Comparison of ENCODE assay signal across 10 cellular contexts in genomic region chr12:106106892-106107291, GRCh38. TPM values are rescaled to one million over a fixed set of nuclear protein-coding genes. Genes with fewer than 3 reads are reported as not detected.
DNase-seq lines count a peak whose midpoint lies in the region; ATAC-seq and TF ChIP-seq lines count a peak whose summit lies in the region.
"Had no signal": no experiment of that assay in that cellular context is flagged by ENCODE, and none has a peak within 500 bp of the region (broad histone marks: within the 10 kb centered on the region; RNA-seq: fewer than 3 reads in every experiment).

No MANE protein-coding gene starts in this region.

- H3K27ac Mint-ChIP-seq in GM23338: 0 out of 2 replicates have a peak overlapping the region, but pooled peaks have one; percentile 71
- H3K27ac Mint-ChIP-seq: activated T-helper 2 cell treated with anti-CD3 and anti-CD28 coated beads, Interferon-gamma antibody, Interleukin-2, Interleukin-4, amounts not matched to agents 10 μg/mL and 5 μg/mL and 100 μg/mL, durations not matched to agents 14 hours and 24 hours and 36 hours had no signal

- H3F3A ChIP-seq in GM23338 (replicated peaks; ENCODE audit: low read depth): no peaks in the 10 kb centered on the region; the same call in 1 of the 2 replicates

- WGBS in lower leg skin, 2 donors: 26 to 36% methylated on average over 6 of the region's 6 CpGs

- H2AFZ ChIP-seq in GM23338: no peak overlapping the region
- no peak overlapping the region for H2AFZ ChIP-seq in parathyroid adenoma

- no peaks in the 10 kb centered on the region; the same call in 2 of the 3 replicates for H3K9me3 Mint-ChIP-seq in GM23338
- H3K9me3 Mint-ChIP-seq: activated T-helper 2 cell treated with anti-CD3 and anti-CD28 coated beads, Interferon-gamma antibody, Interleukin-2, Interleukin-4, amounts not matched to agents 10 μg/mL and 5 μg/mL and 100 μg/mL, durations not matched to agents 14 hours and 24 hours and 36 hours had no signal

- H3K4me3 Mint-ChIP-seq in GM23338: peak overlapping the region; percentile 16; the same call in 1 of the 3 replicates

- H3K79me2 ChIP-seq in GM23338 (replicated peaks; ENCODE audit: insufficient read depth): peaks cover 85% of the 10 kb centered on the region
- H3K79me2 ChIP-seq in parathyroid adenoma: peaks cover 50% of the 10 kb centered on the region

- H3K4me2 ChIP-seq in GM23338 (peak overlapping the region; percentile 34), parathyroid adenoma (ENCODE audit: low read length) (peak overlapping the region; percentile 32)

- H3K9me2 ChIP-seq in GM23338 (ENCODE audit: insufficient read depth): no peaks in the 10 kb centered on the region

- H3K4me1 ChIP-seq in GM23338 (ENCODE audit: insufficient read depth) (peaks cover 53% of the 10 kb centered on the region), parathyroid adenoma (peaks cover 55% of the 10 kb centered on the region)

- H3K27me3 Mint-ChIP-seq in GM23338 (ENCODE audit: insufficient read depth, low read depth, poor library complexity): peaks cover 6% of the 10 kb centered on the region

- H3K36me3 ChIP-seq in GM23338 (ENCODE audit: insufficient read depth) (no peaks in the 10 kb centered on the region), parathyroid adenoma (ENCODE audit: control insufficient read depth, insufficient read depth, low read length) (no peaks in the 10 kb centered on the region)

- TF ChIP-seq CTCF in GM23338 (conservative IDR thresholded peaks at IDR 0.05; ENCODE audit: low read depth in 2 of 2): no peak
- TF ChIP-seq CTCF in parathyroid adenoma (IDR thresholded peaks at IDR 0.05): no peak
- TF ChIP-seq CTCF in lower leg skin (IDR thresholded peaks at IDR 0.05): no peak

- H3K9ac ChIP-seq in parathyroid adenoma: no peak overlapping the region

- ATAC-seq in GM23338 (peak; percentile 28), HG03045 (IDR thresholded peaks at IDR 0.05; ENCODE audit: unreplicated experiment) (no peak)

- peak overlapping the region; percentile 91 for H3K27ac ChIP-seq in GM23338 (ENCODE audit: low read depth)
- peak overlapping the region; percentile 97 for H3K27ac ChIP-seq in parathyroid adenoma

- 0 out of 2 replicates have a peak, but pooled peaks cover 4% of the 10 kb centered on the region for H4K20me1 ChIP-seq in GM23338 (replicated peaks; ENCODE audit: insufficient read depth)

- intact Hi-C loops in lower leg skin (cut with DNase I; ENCODE audit: low total_unique reads): no loop called here

- DNase-seq in GM23338 (ENCODE audit: low spot score) (peak; percentile 60), SK-N-DZ (ENCODE audit: low spot score) (peak; percentile 16), fibroblast of gingiva (ENCODE audit: low read depth) (peak; percentile 63), lower leg skin (ENCODE audit: low spot score in 2 of 2) (no peak), globus pallidus (ENCODE audit: low spot score) (no peak)
- DNase-seq in activated CD4-positive, alpha-beta T cell treated with anti-CD3 and anti-CD28 coated beads for 48 hours: no peak

- H3K27me3 ChIP-seq in GM23338 (ENCODE audit: insufficient read depth): no peaks in the 10 kb centered on the region
- no peaks in the 10 kb centered on the region for H3K27me3 ChIP-seq in parathyroid adenoma (ENCODE audit: control insufficient read depth, insufficient read depth, low read length)

- H3K4me3 ChIP-seq in GM23338 (no peak overlapping the region), parathyroid adenoma (ENCODE audit: low read depth, low read length) (peak overlapping the region; percentile 22), lower leg skin (ENCODE audit: low read depth, poor library complexity, severe bottlenecking) (no peak overlapping the region)

- peaks cover 61% of the 10 kb centered on the region for H3K4me1 Mint-ChIP-seq in GM23338

- peaks cover 19% of the 10 kb centered on the region; the same call in 2 of the 3 replicates for H3K36me3 Mint-ChIP-seq in GM23338 (ENCODE audit: low read depth)

- H3K9me3 ChIP-seq in parathyroid adenoma (ENCODE audit: control insufficient read depth, low read length): no peaks in the 10 kb centered on the region

- no peak for TF ChIP-seq POLR2A in lower leg skin (IDR thresholded peaks at IDR 0.05)

TF ChIP-seq in GM23338, 12 proteins besides CTCF, POLR2A, EP300 and RAD21:
- TF ChIP-seq ZNF462 (CRISPR knock-in tag; IDR thresholded peaks at IDR 0.05) (0 out of 2 replicates have a peak, but pooled peaks have one; percentile 34), EZH2 (IDR thresholded peaks at IDR 0.05; ENCODE audit: low read depth, unreplicated experiment) (no peak)

RNA-seq across cellular contexts. Expression of gene NUAK1, which starts 31.9 kb away (rescaled TPM):
- 15.4 and 16.9 TPM in 2 replicates for total RNA-seq in GM23338 (2014; rRNA removed; shearing (Covaris generic))
- polyA plus RNA-seq in GM23338 (2016; fragmentation: Nextera tagmentation; extraction: Ambion mirVana): 4.7 and 5.4 TPM in 2 replicates
- 7.1 and 9.0 TPM in 2 replicates for polyA plus RNA-seq in SK-N-DZ (2014; cell fraction: cytosol; rRNA removed)
- polyA plus RNA-seq in SK-N-DZ (2014; cell fraction: nucleus; rRNA removed): 2.6 and 2.9 TPM in 2 replicates
- 10 to 100 TPM; 23.9 to 66.1 (median 42.3) TPM for total RNA-seq in lower leg skin
- total RNA-seq: T-helper 2 cell treated with Interferon-gamma antibody and Interleukin-4, amounts not matched to agents 100 ng/mL and 5 ng/mL, for 36 hours had no signal

Comparison
In these comparisons a context has a peak if more than half of its experiments do, and no peak if none do; other contexts are left out.
1. DNase-seq: peak in GM23338 (single experiment), SK-N-DZ (single experiment) and fibroblast of gingiva (single experiment); none in lower leg skin (0 of 2), activated CD4-positive, alpha-beta T cell treated with anti-CD3 and anti-CD28 coated beads for 48 hours (single experiment) and globus pallidus (single experiment).